21 cellular contexts compared by ENCODE assay signal in the genomic region with DNA sequence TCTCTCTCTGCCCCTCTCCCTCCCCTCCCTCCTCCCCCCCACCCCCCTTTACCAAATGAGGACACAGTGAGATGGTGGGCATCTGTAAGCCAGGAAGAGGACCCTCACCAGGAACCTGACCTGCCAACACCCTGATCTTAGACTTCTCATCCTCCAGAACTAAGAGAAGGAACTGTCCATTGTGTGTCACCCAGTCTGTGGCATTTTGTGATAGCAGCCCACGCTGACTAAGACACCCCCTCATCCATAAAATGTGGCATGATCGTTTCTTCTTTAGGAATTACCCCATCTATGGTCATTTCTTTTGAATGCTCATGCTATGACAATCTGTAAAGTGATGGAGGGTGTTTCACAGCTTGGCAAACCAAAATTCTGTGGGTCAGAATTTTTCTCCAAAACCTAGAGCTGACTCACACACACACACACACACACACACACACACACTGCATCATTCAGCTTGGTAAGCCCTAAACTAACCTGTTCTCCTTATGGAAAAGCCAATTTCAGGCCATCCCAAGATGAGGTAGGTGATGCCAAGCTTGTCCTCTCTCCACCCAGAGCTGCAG.
"Had no signal": no experiment of that assay in that cellular context is flagged by ENCODE, and none has a peak within 500 bp of the region (broad histone marks: within the 10 kb centered on the region; RNA-seq: fewer than 3 reads in every experiment).

No MANE protein-coding gene starts in this region.

- H3K27me3 Mint-ChIP-seq: activated CD4-positive, alpha-beta memory T cell treated with anti-CD3 and anti-CD28 coated beads, Interleukin-2, amount 10 ng/mL, durations not matched to agents 7 days and 5 days had no signal

- DNase-seq: activated CD4-positive, alpha-beta memory T cell treated with anti-CD3 and anti-CD28 coated beads, Interleukin-2, amount 10 ng/mL, durations not matched to agents 7 days and 5 days; activated naive CD4-positive, alpha-beta T cell; aorta; brain microvascular endothelial cell; central memory CD4-positive, alpha-beta T cell; colonic mucosa; gastrocnemius medialis; heart left ventricle; kidney; nucleus accumbens; stimulated activated CD4-positive, alpha-beta T cell treated with anti-CD3 and anti-CD28 coated beads, Interleukin-4, amount 100 ng/mL, for 1 hour; T-helper 9 cell; upper lobe of right lung had no signal

- H3K9me3 ChIP-seq: colonic mucosa, gastrocnemius medialis, upper lobe of right lung had no signal

- H3K4me3 Mint-ChIP-seq: activated CD4-positive, alpha-beta memory T cell treated with anti-CD3 and anti-CD28 coated beads, Interleukin-2, amount 10 ng/mL, durations not matched to agents 7 days and 5 days; endodermal cell; nephron had no signal

- H3K27ac ChIP-seq: brain microvascular endothelial cell, colonic mucosa, gastrocnemius medialis, heart left ventricle, SK-N-MC, upper lobe of right lung had no signal

- H3K4me3 ChIP-seq: colonic mucosa, gastrocnemius medialis, heart left ventricle, lung, SK-N-MC, smooth muscle cell, upper lobe of right lung had no signal

- H3K9me3 Mint-ChIP-seq: activated CD4-positive, alpha-beta memory T cell treated with anti-CD3 and anti-CD28 coated beads, Interleukin-2, amount 10 ng/mL, durations not matched to agents 7 days and 5 days had no signal

- H3K36me3 ChIP-seq: brain microvascular endothelial cell, colonic mucosa, gastrocnemius medialis, heart left ventricle, upper lobe of right lung had no signal

- H3K4me1 Mint-ChIP-seq: nephron had no signal

- H3K4me1 ChIP-seq: colonic mucosa, gastrocnemius medialis, heart left ventricle had no signal

- ATAC-seq: activated CD4-positive, CD25-positive, alpha-beta regulatory T cell treated with anti-CD3 and anti-CD28 coated beads, Interleukin-2, amount 50 U/mL, for 24 hours; gastrocnemius medialis; heart left ventricle; left lobe of liver; sciatic nerve; upper lobe of right lung had no signal

- H3K27me3 ChIP-seq: brain microvascular endothelial cell, colonic mucosa, gastrocnemius medialis, heart left ventricle, upper lobe of right lung had no signal

- H3K27ac Mint-ChIP-seq: activated CD4-positive, alpha-beta memory T cell treated with anti-CD3 and anti-CD28 coated beads, Interleukin-2, amount 10 ng/mL, durations not matched to agents 7 days and 5 days; endodermal cell; nephron had no signal
